Comparison of ENCODE assay signal across 12 cellular contexts in genomic region chr12:124700810-124701594, GRCh38.
A peak's percentile ranks its signal among the peaks of the same experiment; 100 is the strongest.
DNase-seq lines count a peak whose midpoint lies in the region; ATAC-seq and TF ChIP-seq lines count a peak whose summit lies in the region.
"Had no signal": no experiment of that assay in that cellular context is flagged by ENCODE, and none has a peak within 500 bp of the region (broad histone marks: within the 10 kb centered on the region; RNA-seq: fewer than 3 reads in every experiment).

No MANE protein-coding gene starts in this region.

- DNase-seq in MG63 (peak; percentile 61), endodermal cell (peak; percentile 86), lung (ENCODE audit: low spot score) (peak; percentile 82), thoracic aorta (ENCODE audit: low spot score) (no peak), DMS153 (lab: John Stamatoyannopoulos, UW) (no peak), OCI-M2 (lab: John Stamatoyannopoulos, UW; ENCODE audit: unreplicated experiment) (no peak), GM13977 (ENCODE audit: low spot score) (no peak)
- no peak for DNase-seq in stimulated activated CD4-positive, alpha-beta T cell treated with anti-CD3 and anti-CD28 coated beads, Interleukin-4, amount 100 ng/mL, for 24 hours
- DNase-seq: NCI-H2081 treated with DMSO at 0.1 percent for 48 hours, T-helper 1 cell had no signal

- no peaks in the 10 kb centered on the region for H3K27me3 ChIP-seq in MG63
- H3K27me3 ChIP-seq in endodermal cell (ENCODE audit: control insufficient read depth, insufficient read depth, low read length, poor library complexity, severe bottlenecking) = no peaks in the 10 kb centered on the region
- no peaks in the 10 kb centered on the region for H3K27me3 ChIP-seq in lung (ENCODE audit: control insufficient read depth, insufficient read depth)
- no peaks in the 10 kb centered on the region for H3K27me3 ChIP-seq in thoracic aorta (replicated peaks; ENCODE audit: insufficient read depth)

- ATAC-seq in lung (ENCODE audit: insufficient read depth, low FRiP score) = peak; percentile 60
- ATAC-seq in thoracic aorta (ENCODE audit: insufficient number of reproducible peaks, low FRiP score, low read depth) = peak; percentile 66

- H3K27ac Mint-ChIP-seq in endodermal cell = peak overlapping the region; percentile 44

- H3K4me3 Mint-ChIP-seq in endodermal cell = no peak overlapping the region
- H3K4me3 Mint-ChIP-seq: central memory CD8-positive, alpha-beta T cell had no signal

- no peak overlapping the region for H3K4me3 ChIP-seq in MG63
- no peak overlapping the region for H3K4me3 ChIP-seq in endodermal cell (ENCODE audit: low read length)
- H3K4me3 ChIP-seq in lung = no peak overlapping the region
- peak overlapping the region; percentile 20 for H3K4me3 ChIP-seq in thoracic aorta
- H3K4me3 ChIP-seq: skin epidermis had no signal

- TF ChIP-seq CTCF in endodermal cell (conservative IDR thresholded peaks at IDR 0.05) (no peak), lung (IDR thresholded peaks at IDR 0.05; ENCODE audit: control extremely low read depth, extremely low read depth) (no peak), thoracic aorta (IDR thresholded peaks at IDR 0.05) (no peak), GM13977 (IDR thresholded peaks at IDR 0.05; ENCODE audit: extremely low read depth, insufficient read depth, missing control alignments) (no peak)

- H3K4me1 Mint-ChIP-seq in endodermal cell = peaks cover 11% of the 10 kb centered on the region
- H3K4me1 Mint-ChIP-seq: central memory CD8-positive, alpha-beta T cell had no signal

- H3K9me3 ChIP-seq in MG63 = no peaks in the 10 kb centered on the region
- no peaks in the 10 kb centered on the region for H3K9me3 ChIP-seq in endodermal cell (ENCODE audit: control insufficient read depth, low read length)
- peaks cover 0 to 2% of the 10 kb centered on the region in 2 donors for H3K9me3 ChIP-seq in lung (ENCODE audit: control insufficient read depth in 2 of 2, insufficient read depth in 1 of 2, low read length in 1 of 2)
- H3K9me3 ChIP-seq in thoracic aorta = no peaks in the 10 kb centered on the region

- peak overlapping the region; percentile 27 for H3K9ac ChIP-seq in endodermal cell (ENCODE audit: extremely low read depth, low read length, poor library complexity, severe bottlenecking)

- H3K36me3 Mint-ChIP-seq in endodermal cell (ENCODE audit: low read depth) = no peaks in the 10 kb centered on the region

- H3K27ac ChIP-seq in endodermal cell (ENCODE audit: low read depth, low read length) (no peak overlapping the region), lung (ENCODE audit: low read depth in 1 of 2, low read length in 1 of 2) (peak overlapping the region in 1 of 2 donors; percentile 78), thoracic aorta (peak overlapping the region; percentile 92 to 93)

- no peaks in the 10 kb centered on the region for H3K27me3 Mint-ChIP-seq in endodermal cell (ENCODE audit: insufficient read depth)

- no peaks in the 10 kb centered on the region for H3K36me3 ChIP-seq in MG63
- no peaks in the 10 kb centered on the region for H3K36me3 ChIP-seq in endodermal cell (ENCODE audit: control insufficient read depth, insufficient read depth, low read length)
- no peaks in the 10 kb centered on the region for H3K36me3 ChIP-seq in lung (ENCODE audit: control insufficient read depth in 2 of 2, insufficient read depth in 2 of 2, low read length in 2 of 2)
- no peaks in the 10 kb centered on the region for H3K36me3 ChIP-seq in thoracic aorta

- in situ Hi-C loops in GM13977 (cut with MboI; ENCODE audit: low pct_unique_long_range_greater_than_20kb, low sequenced_read_pairs, unreplicated experiment) = no loop called here

- WGBS in endodermal cell (ENCODE audit: insufficient coverage in 1 of 2, insufficient read length in 1 of 2), 2 experiments = 78% methylated on average over 15 to 17 of the region's 17 CpGs
- WGBS in lung, 2 donors = 46 to 72% methylated on average over 15 to 17 of the region's 17 CpGs

- H3K4me1 ChIP-seq in endodermal cell (ENCODE audit: control insufficient read depth, insufficient read depth, low read length) = peaks cover 6% of the 10 kb centered on the region
- peaks cover 0 to 8% of the 10 kb centered on the region in 2 donors for H3K4me1 ChIP-seq in lung (ENCODE audit: control insufficient read depth in 2 of 2, insufficient read depth in 2 of 2, low read length in 2 of 2)
- peaks cover 17 to 55% of the 10 kb centered on the region in 2 donors for H3K4me1 ChIP-seq in thoracic aorta (ENCODE audit: control insufficient read depth in 1 of 2, low read depth in 2 of 2)

- H3K9me3 Mint-ChIP-seq in endodermal cell = no peaks in the 10 kb centered on the region
- H3K9me3 Mint-ChIP-seq: central memory CD8-positive, alpha-beta T cell had no signal

Comparison
In these comparisons a context has a peak if more than half of its experiments do, and no peak if none do; other contexts are left out.
1. DNase-seq: peak in MG63 (single experiment), endodermal cell (single experiment) and lung (single experiment); none in thoracic aorta (single experiment), stimulated activated CD4-positive, alpha-beta T cell treated with anti-CD3 and anti-CD28 coated beads, Interleukin-4, amount 100 ng/mL, for 24 hours (single experiment), DMS153 (single experiment), OCI-M2 (single experiment) and GM13977 (single experiment).